Comparison of ENCODE assay signal across 19 cellular contexts in the genomic region with DNA sequence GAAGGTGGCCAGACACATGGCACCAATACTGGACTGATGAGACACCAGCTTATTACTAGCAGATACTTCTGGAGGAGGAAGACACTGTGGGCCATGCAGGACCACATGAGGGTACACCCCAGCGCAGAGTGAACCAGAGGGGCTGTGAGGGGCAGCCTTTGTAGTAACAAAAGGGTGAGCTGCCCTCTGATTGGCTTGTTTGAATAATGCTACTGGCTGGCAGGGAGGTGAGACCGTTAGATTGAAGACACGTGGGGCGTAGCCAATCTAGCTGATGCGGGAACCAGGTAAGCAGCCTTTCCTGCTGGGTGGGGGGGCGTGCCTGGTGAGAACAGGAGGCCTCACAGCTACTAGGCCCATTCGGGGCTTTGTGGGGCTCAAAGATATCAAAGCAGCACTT.
"Had no signal": no experiment of that assay in that cellular context is flagged by ENCODE, and none has a peak within 500 bp of the region (broad histone marks: within the 10 kb centered on the region; RNA-seq: fewer than 3 reads in every experiment).

No MANE protein-coding gene starts in this region.

- ATAC-seq: activated naive CD4-positive, alpha-beta T cell treated with anti-CD3 and anti-CD28 coated beads, Interleukin-2, amount 50 U/mL, for 72 hours; activated T-cell treated with anti-CD3 and anti-CD28 coated beads, Interleukin-2, amount 50 U/mL, for 72 hours; esophagus mucosa; naive thymus-derived CD8-positive, alpha-beta T cell; stimulated activated effector memory CD8-positive, alpha-beta T cell treated with anti-CD3 and anti-CD28 coated beads, Interleukin-12 subunit alpha, Interleukin-12 subunit beta, amount 100 ng/mL, for 72 hours had no signal

- H3K4me1 ChIP-seq: prostate gland, sigmoid colon, upper lobe of left lung had no signal

- H3K9me3 ChIP-seq: neutrophil, ovary, prostate gland, sigmoid colon, upper lobe of left lung had no signal

- H3K27me3 ChIP-seq: ovary, upper lobe of left lung had no signal

- H3K4me3 ChIP-seq: coronary artery, ovary, prostate gland, sigmoid colon, upper lobe of left lung had no signal

- FAIRE-seq: small intestine had no signal

- DNase-seq: activated CD4-positive, alpha-beta T cell treated with anti-CD3 and anti-CD28 coated beads for 4 hours; activated CD4-positive, alpha-beta T cell treated with anti-CD3 and anti-CD28 coated beads, Interleukin-2, amount 50 U/mL, for 4 hours; activated CD4-positive, CD25-positive, alpha-beta regulatory T cell; activated naive CD4-positive, alpha-beta T cell; activated T-cell treated with anti-CD3 and anti-CD28 coated beads for 4 hours; activated T-cell treated with anti-CD3 and anti-CD28 coated beads, Interleukin-2, amount 50 U/mL, for 72 hours; foreskin fibroblast; ovary; sigmoid colon; small intestine; stimulated activated CD4-positive, alpha-beta T cell treated with anti-CD3 and anti-CD28 coated beads, Interleukin-4, amount 100 ng/mL, for 24 hours; upper lobe of left lung had no signal

- H3K36me3 ChIP-seq: neutrophil, ovary, prostate gland, sigmoid colon, upper lobe of left lung had no signal

- H3K27ac ChIP-seq: coronary artery, neutrophil, ovary, prostate gland, sigmoid colon, upper lobe of left lung had no signal
